Comparison of ENCODE assay signal across 36 cellular contexts in genomic region chr16:51967566-51967965, GRCh38.
"Had no signal": no experiment of that assay in that cellular context is flagged by ENCODE, and none has a peak within 500 bp of the region (broad histone marks: within the 10 kb centered on the region; RNA-seq: fewer than 3 reads in every experiment).

No MANE protein-coding gene starts in this region.

- H3K27ac ChIP-seq: adrenal gland, body of pancreas, breast epithelium, cardiac muscle cell, colonic mucosa, dorsolateral prefrontal cortex, WERI-Rb-1 had no signal

- DNase-seq: activated B cell treated with CpG ODN at 0.5 μM for 24 hours; activated CD4-positive, alpha-beta T cell treated with anti-CD3 and anti-CD28 coated beads for 48 hours; activated CD4-positive, alpha-beta T cell treated with anti-CD3 and anti-CD28 coated beads, Interleukin-2, amount 50 U/mL, for 1 hour; activated CD4-positive, alpha-beta T cell treated with anti-CD3 and anti-CD28 coated beads, Interleukin-2, amount 50 U/mL, for 48 hours; activated CD8-positive, alpha-beta memory T cell treated with anti-CD3 and anti-CD28 coated beads for 24 hours; activated CD8-positive, alpha-beta T cell treated with anti-CD3 and anti-CD28 coated beads for 36 hours; activated effector memory CD4-positive, alpha-beta T cell treated with Interleukin-2 at 50 U/mL for 16 hours; activated gamma-delta T cell treated with Interleukin-2 at 50 U/mL for 16 hours; activated naive CD4-positive, alpha-beta T cell treated with anti-CD3 and anti-CD28 coated beads, Interleukin-2, amount 50 U/mL, for 16 hours; activated naive CD4-positive, alpha-beta T cell treated with Interleukin-2 at 50 U/mL for 16 hours; activated naive CD8-positive, alpha-beta T cell treated with anti-CD3 and anti-CD28 coated beads for 36 hours; activated naive CD8-positive, alpha-beta T cell treated with anti-CD3 and anti-CD28 coated beads, Interleukin-2, amount 50 U/mL, for 24 hours; activated T-cell treated with anti-CD3 and anti-CD28 coated beads, Interleukin-2, amount 50 U/mL, for 4 hours; adrenal gland; amygdala; aorta; body of pancreas; central memory CD4-positive, alpha-beta T cell; cerebellar nuclear complex; colonic mucosa; dorsolateral prefrontal cortex; effector memory CD4-positive, alpha-beta T cell; endodermal cell; foreskin fibroblast; head of caudate nucleus; T-helper 1 cell; T-helper 17 cell; T1000; WERI-Rb-1 had no signal

- H3K4me1 ChIP-seq: adrenal gland, body of pancreas, breast epithelium, colonic mucosa had no signal

- H3K4me3 ChIP-seq: adrenal gland, body of pancreas, breast epithelium, cardiac muscle cell, colonic mucosa, dorsolateral prefrontal cortex had no signal

- H3K27me3 ChIP-seq: adrenal gland, body of pancreas, cardiac muscle cell, colonic mucosa had no signal

- H3K9me3 Mint-ChIP-seq: activated B cell treated with CpG ODN at 0.5 μM for 24 hours; activated naive CD8-positive, alpha-beta T cell treated with anti-CD3 and anti-CD28 coated beads, Interleukin-2, amount 50 U/mL, for 24 hours; dendritic cell treated with granulocyte-macrophage colony-stimulating factor and Interleukin-4, amounts not matched to agents 40 ng/mL and 50 ng/mL, for 4 days; endodermal cell had no signal

- H3K36me3 Mint-ChIP-seq: activated naive CD8-positive, alpha-beta T cell treated with anti-CD3 and anti-CD28 coated beads for 36 hours had no signal

- H3K9me3 ChIP-seq: adrenal gland, body of pancreas, breast epithelium, colonic mucosa had no signal

- H3K27ac Mint-ChIP-seq: activated B cell treated with CpG ODN at 0.5 μM for 24 hours; activated CD8-positive, alpha-beta T cell treated with anti-CD3 and anti-CD28 coated beads for 36 hours; activated naive CD8-positive, alpha-beta T cell treated with anti-CD3 and anti-CD28 coated beads for 36 hours; activated naive CD8-positive, alpha-beta T cell treated with anti-CD3 and anti-CD28 coated beads, Interleukin-2, amount 50 U/mL, for 24 hours; activated T-helper 17 cell treated with anti-CD3 and anti-CD28 coated beads, Interleukin-2, amount 50 U/mL, for 72 hours; dendritic cell treated with granulocyte-macrophage colony-stimulating factor and Interleukin-4, amounts not matched to agents 40 ng/mL and 50 ng/mL, for 4 days; endodermal cell; T-helper 17 cell; T-helper 2 cell treated with Interferon-gamma antibody and Interleukin-4, amounts not matched to agents 5 μg/mL and 100 μg/mL, for 36 hours had no signal

- H3K36me3 ChIP-seq: adrenal gland, breast epithelium, cardiac muscle cell, colonic mucosa, WERI-Rb-1 had no signal

- ATAC-seq: activated CD4-positive, CD25-positive, alpha-beta regulatory T cell treated with anti-CD3 and anti-CD28 coated beads, Interleukin-2, amount 50 U/mL, for 24 hours; activated CD8-positive, alpha-beta T cell treated with anti-CD3 and anti-CD28 coated beads for 36 hours; activated naive CD8-positive, alpha-beta T cell treated with anti-CD3 and anti-CD28 coated beads, Interleukin-2, amount 50 U/mL, for 24 hours; activated T-cell treated with anti-CD3 and anti-CD28 coated beads, Interleukin-2, amount 50 U/mL, for 4 hours; activated T-helper 17 cell treated with anti-CD3 and anti-CD28 coated beads, Interleukin-2, amount 50 U/mL, for 72 hours; body of pancreas; esophagus mucosa; T-helper 17 cell had no signal
